In the genomic region with DNA sequence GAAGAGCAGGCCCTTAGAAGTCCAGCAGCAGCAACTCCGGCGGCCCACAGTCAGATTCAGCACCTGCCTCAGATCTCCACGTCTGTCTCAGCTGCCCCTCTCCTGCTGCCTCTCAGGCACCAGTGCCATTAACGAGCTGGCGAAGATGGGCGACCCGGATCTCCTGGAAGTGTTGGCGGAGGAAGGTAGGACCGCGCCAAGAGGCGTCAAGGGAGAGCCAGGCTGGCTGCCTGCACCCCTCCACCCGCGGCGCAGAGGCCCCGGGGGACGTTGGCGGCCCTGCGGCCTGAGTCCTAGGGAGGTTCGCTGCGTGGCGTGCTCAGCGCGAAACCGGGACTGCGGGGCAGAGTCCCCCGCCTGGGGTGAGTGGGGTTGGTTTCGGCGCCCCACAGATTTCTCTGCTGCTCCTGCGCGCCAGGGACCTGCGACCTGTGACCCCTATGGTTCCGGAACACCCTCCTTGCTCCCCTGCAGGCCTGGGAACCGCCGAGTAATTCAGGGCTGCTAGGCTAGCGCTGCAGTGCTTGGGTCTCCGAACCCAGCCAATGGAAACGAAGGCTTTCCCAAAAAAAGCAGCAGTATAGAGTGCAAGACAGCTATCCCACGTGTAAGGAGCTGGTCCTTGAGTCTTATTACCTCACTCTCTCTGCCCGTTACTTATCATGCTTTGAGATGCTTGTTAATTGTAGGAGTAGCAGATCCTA, we compare ENCODE assay signal across 8 cellular contexts. TPM values are rescaled to one million over a fixed set of nuclear protein-coding genes. Genes with fewer than 3 reads are reported as not detected.
DNase-seq lines count a peak whose midpoint lies in the region; ATAC-seq and TF ChIP-seq lines count a peak whose summit lies in the region.

No MANE protein-coding gene starts in this region.

- no peak overlapping the region; the same call in 1 of the 2 replicates for H3K27ac ChIP-seq in KMS-11
- H3K27ac ChIP-seq in mammary epithelial cell (ENCODE audit: insufficient read depth, low read depth, low read length): no peak overlapping the region
- no peak overlapping the region for H3K27ac ChIP-seq in left lung

- DNase-seq in DMS53 treated with DMSO at 0.1 percent for 48 hours (lab: John Stamatoyannopoulos, UW; ENCODE audit: unreplicated experiment): peak; percentile 29
- no peak for DNase-seq in mammary epithelial cell
- DNase-seq in left lung: peak; percentile 31 to 82
- DNase-seq in stimulated activated naive B cell treated with anti-CD40 and anti-IgM and Interleukin-4, amounts not matched to agents 10 μg/mL and 1 μg/mL and 100 μg/mL, for 72 hours: no peak
- no peak for DNase-seq in activated CD4-positive, alpha-beta T cell treated with anti-CD3 and anti-CD28 coated beads for 4 hours

- peaks cover 62% of the 10 kb centered on the region for H3K4me1 ChIP-seq in KMS-11 (ENCODE audit: low read depth, poor library complexity, severe bottlenecking)
- H3K4me1 ChIP-seq in mammary epithelial cell (ENCODE audit: insufficient read depth, low read length): peaks cover 12% of the 10 kb centered on the region
- peaks cover 0 to 15% of the 10 kb centered on the region in 2 donors for H3K4me1 ChIP-seq in left lung

- H3K36me3 ChIP-seq in KMS-11 (ENCODE audit: insufficient read depth): no peaks in the 10 kb centered on the region
- no peaks in the 10 kb centered on the region for H3K36me3 ChIP-seq in mammary epithelial cell (ENCODE audit: insufficient read depth, low read length)
- no peaks in the 10 kb centered on the region for H3K36me3 ChIP-seq in left lung

- H3K9ac ChIP-seq in KMS-11: peak overlapping the region; percentile 68
- H3K9ac ChIP-seq in mammary epithelial cell (ENCODE audit: insufficient read depth, low read length): no peak overlapping the region

- dilution Hi-C loops in mammary epithelial cell (cut with HindIII; ENCODE audit: low sequenced_read_pairs): no loop called here

- WGBS in mammary epithelial cell (ENCODE audit: low coverage, missing lambda C conversion rate): 3% methylated on average over 13 of the region's 39 CpGs

- peaks cover 36 to 43% of the 10 kb centered on the region in 2 donors for H3K27me3 Mint-ChIP-seq in stimulated activated naive B cell treated with anti-CD40 and anti-IgM and Interleukin-4, amounts not matched to agents 10 μg/mL and 1 μg/mL and 100 μg/mL, for 72 hours

- H3K36me3 Mint-ChIP-seq in stimulated activated naive B cell treated with anti-CD40 and anti-IgM and Interleukin-4, amounts not matched to agents 10 μg/mL and 1 μg/mL and 100 μg/mL, for 72 hours: peaks cover 0 to 2% of the 10 kb centered on the region in 2 donors

- H3K4me1 Mint-ChIP-seq in stimulated activated naive B cell treated with anti-CD40 and anti-IgM and Interleukin-4, amounts not matched to agents 10 μg/mL and 1 μg/mL and 100 μg/mL, for 72 hours: peaks cover 15 to 32% of the 10 kb centered on the region in 2 donors

- in situ Hi-C loops in mammary epithelial cell (cut with MboI; ENCODE audit: low sequenced_read_pairs in 2 of 2): no loop called here

- peaks cover 0 to 3% of the 10 kb centered on the region in 2 donors for H3K9me3 Mint-ChIP-seq in stimulated activated naive B cell treated with anti-CD40 and anti-IgM and Interleukin-4, amounts not matched to agents 10 μg/mL and 1 μg/mL and 100 μg/mL, for 72 hours

- H3K4me3 Mint-ChIP-seq in stimulated activated naive B cell treated with anti-CD40 and anti-IgM and Interleukin-4, amounts not matched to agents 10 μg/mL and 1 μg/mL and 100 μg/mL, for 72 hours: peak overlapping the region; percentile 75 to 78

- H4K20me1 ChIP-seq in KMS-11 (ENCODE audit: insufficient read depth): no peaks in the 10 kb centered on the region
- no peaks in the 10 kb centered on the region for H4K20me1 ChIP-seq in mammary epithelial cell (ENCODE audit: insufficient read depth, low read length)

- H3K4me3 ChIP-seq in KMS-11 (IDR thresholded peaks at IDR 0.05; ENCODE audit: insufficient read depth, low read depth, low read length) (peak overlapping the region; percentile 23), mammary epithelial cell (replicated peaks in 1 of 3; ENCODE audit: insufficient read depth in 1 of 3, low read depth in 2 of 3, low read length in 3 of 3) (peak overlapping the region in 2 of 3 experiments; percentile 13 to 38), left lung (peak overlapping the region; percentile 55 to 62)

- peak; percentile 32 for ATAC-seq in GM19467 (IDR thresholded peaks at IDR 0.05; ENCODE audit: unreplicated experiment)
- peak; percentile 59 for ATAC-seq in left lung
- peak; percentile 21 to 24 for ATAC-seq in stimulated activated naive B cell treated with anti-CD40 and anti-IgM and Interleukin-4, amounts not matched to agents 10 μg/mL and 1 μg/mL and 100 μg/mL, for 72 hours (replicated peaks)
- ATAC-seq in HG03469 (IDR thresholded peaks at IDR 0.05; ENCODE audit: unreplicated experiment): no peak

- CTCF ChIA-PET in mammary epithelial cell (lab: Charles Lee; ENCODE audit: low non-redundant PET): no interaction called here

- H3K9me3 ChIP-seq in mammary epithelial cell (replicated peaks; ENCODE audit: insufficient read depth, low read length) (no peaks in the 10 kb centered on the region), left lung (no peaks in the 10 kb centered on the region)

- H3K27me3 ChIP-seq in KMS-11 (ENCODE audit: insufficient read depth, low read depth) (no peaks in the 10 kb centered on the region), mammary epithelial cell (ENCODE audit: insufficient read depth, low read length) (peaks cover 12% of the 10 kb centered on the region), left lung (peaks cover 0 to 25% of the 10 kb centered on the region in 2 donors)

- H2AFZ ChIP-seq in KMS-11 (ENCODE audit: low read depth) (peak overlapping the region; percentile 89), mammary epithelial cell (ENCODE audit: low read depth, low read length) (peak overlapping the region; percentile 76)

- intact Hi-C loops in mammary epithelial cell (cut with micrococcal nuclease): no loop called here
- intact Hi-C loops in left lung (cut with DNase I): no loop called here

- no TSS peak for BruUV-seq in mammary epithelial cell (replicated peaks; lab: Mats Ljungman, UMichigan)

- H3K4me2 ChIP-seq in KMS-11 (peak overlapping the region; percentile 87), mammary epithelial cell (ENCODE audit: insufficient read depth, low read depth, low read length) (peak overlapping the region; percentile 90)

- H3K27ac Mint-ChIP-seq in stimulated activated naive B cell treated with anti-CD40 and anti-IgM and Interleukin-4, amounts not matched to agents 10 μg/mL and 1 μg/mL and 100 μg/mL, for 72 hours: no peak overlapping the region

- H3K79me2 ChIP-seq in KMS-11 (ENCODE audit: insufficient read depth, low read depth): peaks cover 6% of the 10 kb centered on the region; the same call in 1 of the 2 replicates
- no peaks in the 10 kb centered on the region for H3K79me2 ChIP-seq in mammary epithelial cell (ENCODE audit: insufficient read depth, low read length)

- TF ChIP-seq CTCF in KMS-11 (conservative IDR thresholded peaks at IDR 0.05; ENCODE audit: low read depth, low read length) (no peak), mammary epithelial cell (conservative IDR thresholded peaks at IDR 0.05 in 1 of 2, IDR thresholded peaks at IDR 0.05 in 1 of 2; ENCODE audit: extremely low read depth in 1 of 2, insufficient read depth in 1 of 2, low read depth in 1 of 2, low read length in 2 of 2) (no peak), left lung (IDR thresholded peaks at IDR 0.05) (no peak)

RNA-seq across cellular contexts. Expression of gene ANO5, which starts 0.6 kb away (rescaled TPM):
- under 1 TPM in 1 of 2 donors, not detected in 1; under 0.01 TPM for total RNA-seq in mammary epithelial cell
- polyA plus RNA-seq in mammary epithelial cell: not detected
- not detected for polyA minus RNA-seq in mammary epithelial cell
- 1 to 10 TPM; 2.8 to 4.6 TPM for total RNA-seq in left lung

Comparison
In these comparisons a context has a peak if more than half of its experiments do, and no peak if none do; other contexts are left out.
1. DNase-seq: peak in DMS53 treated with DMSO at 0.1 percent for 48 hours (single experiment) and left lung (2 of 2); none in mammary epithelial cell (single experiment), stimulated activated naive B cell treated with anti-CD40 and anti-IgM and Interleukin-4, amounts not matched to agents 10 μg/mL and 1 μg/mL and 100 μg/mL, for 72 hours (single experiment) and activated CD4-positive, alpha-beta T cell treated with anti-CD3 and anti-CD28 coated beads for 4 hours (0 of 2).
2. Peak in every context shown above with its lines, with median percentiles within 50 percentile points of each other: H3K4me3 ChIP-seq.